In genomic region chr4:176792348-176793059, GRCh38 we compare ENCODE assay signal across 8 cellular contexts. TPM values are rescaled to one million over a fixed set of nuclear protein-coding genes. Genes with fewer than 3 reads are reported as not detected.
A peak's percentile ranks its signal among the peaks of the same experiment; 100 is the strongest.
DNase-seq lines count a peak whose midpoint lies in the region; ATAC-seq, FAIRE-seq and TF ChIP-seq lines count a peak whose summit lies in the region.

VEGFC (minus strand) TSS chr4:176792922; CDS start chr4:176792311, 611 bp downstream.

- WGBS in thymus = under 1% methylated on average over 87 of the region's 89 CpGs

- H3K9ac ChIP-seq in endothelial cell of umbilical vein (replicated peaks; ENCODE audit: extremely low read depth, insufficient read depth, low read length) = peak within 1 kb of the TSS; percentile 99

- H3K4me1 ChIP-seq in endothelial cell of umbilical vein (ENCODE audit: control insufficient read depth, extremely low read depth, insufficient read depth, low read length) (peaks cover 36% of the 10 kb centered on the region), thymus (ENCODE audit: control insufficient read depth, insufficient read depth, low read length) (no peaks in the 10 kb centered on the region)

- H3K9me1 ChIP-seq in endothelial cell of umbilical vein (replicated peaks; ENCODE audit: control insufficient read depth, extremely low read depth, insufficient read depth, low read length) = no peaks in the 10 kb centered on the region

- BruUV-seq in endothelial cell of umbilical vein (replicated peaks; lab: Mats Ljungman, UMichigan) = no TSS peak

- no peak for FAIRE-seq in endothelial cell of umbilical vein (lab: Jason Lieb, UNC)

- CTCF ChIA-PET in endothelial cell of umbilical vein (lab: Charles Lee) = interaction anchor here (0.6 to 8.3 kb wide), 13 partner anchors 9 to 415 kb away, joined by 3 to 151 read pairs (median 3); no protein-coding TSS in a partner anchor

- H3K4me1 Mint-ChIP-seq in T-helper 17 cell (peaks cover 3% of the 10 kb centered on the region), memory B cell (no peaks in the 10 kb centered on the region)

- H3K9me3 Mint-ChIP-seq in memory B cell = no peaks in the 10 kb centered on the region

- no peaks in the 10 kb centered on the region for H3K9me3 ChIP-seq in T-helper 17 cell (ENCODE audit: control insufficient read depth, low read length, poor library complexity, severe bottlenecking)
- no peaks in the 10 kb centered on the region for H3K9me3 ChIP-seq in endothelial cell of umbilical vein (replicated peaks; ENCODE audit: control insufficient read depth, insufficient read depth, low read length)
- H3K9me3 ChIP-seq in thymus (ENCODE audit: control insufficient read depth) = no peaks in the 10 kb centered on the region

- H3K27ac Mint-ChIP-seq in T-helper 17 cell (no peak within 1 kb of the TSS), memory B cell (no peak within 1 kb of the TSS)

- H3K36me3 ChIP-seq in endothelial cell of umbilical vein (ENCODE audit: control insufficient read depth in 2 of 2, extremely low read depth in 1 of 2, insufficient read depth in 2 of 2, low read length in 2 of 2) (no peaks in the 10 kb centered on the region), thymus (ENCODE audit: control insufficient read depth, insufficient read depth) (no peaks in the 10 kb centered on the region)

- peak within 1 kb of the TSS; percentile 87 for H3K27ac ChIP-seq in endothelial cell of umbilical vein (ENCODE audit: insufficient read depth, low read depth, low read length)
- no peak within 1 kb of the TSS for H3K27ac ChIP-seq in thymus (ENCODE audit: low read depth)

- peak in 1 of 2 donors; percentile 24 for TF ChIP-seq CTCF in endothelial cell of umbilical vein (IDR thresholded peaks at IDR 0.05; ENCODE audit: extremely low read depth in 1 of 2, insufficient read depth in 1 of 2, low read depth in 1 of 2, low read length in 2 of 2)

- peak within 1 kb of the TSS; percentile 96 for H3K4me2 ChIP-seq in endothelial cell of umbilical vein (ENCODE audit: insufficient read depth, low read length)

- POLR2A ChIA-PET in endothelial cell of umbilical vein (lab: Charles Lee) = interaction anchor here (1.3 kb wide), 1 partner anchor 255 kb away, joined by 4 read pairs; no protein-coding TSS in a partner anchor

- H3K4me3 Mint-ChIP-seq in T-helper 17 cell = peak within 1 kb of the TSS; percentile 66
- peak within 1 kb of the TSS; percentile 21 for H3K4me3 Mint-ChIP-seq in memory B cell

- ATAC-seq in GM19468 (IDR thresholded peaks at IDR 0.05; ENCODE audit: extremely low read depth, unreplicated experiment) (peak; percentile 22), HG03520 (IDR thresholded peaks at IDR 0.05; ENCODE audit: unreplicated experiment) (peak; percentile 51), T-helper 17 cell (peak; percentile 32), memory B cell (ENCODE audit: low read depth) (no peak)

- H4K20me1 ChIP-seq in endothelial cell of umbilical vein (replicated peaks; ENCODE audit: control insufficient read depth, extremely low read depth, insufficient read depth, low read length) = no peaks in the 10 kb centered on the region

- dilution Hi-C loops in endothelial cell of umbilical vein (cut with MboI; ENCODE audit: extremely low pct_ligation_motif_present, low sequenced_read_pairs) = no loop called here

- peak within 1 kb of the TSS; percentile 62 for H2AFZ ChIP-seq in endothelial cell of umbilical vein (ENCODE audit: low read depth, low read length)

- DNase-seq in DMS53 treated with DMSO at 0.1 percent for 48 hours (lab: John Stamatoyannopoulos, UW; ENCODE audit: unreplicated experiment) = peak; percentile 9
- DNase-seq in T-helper 17 cell = no peak
- DNase-seq in endothelial cell of umbilical vein (ENCODE audit: low read depth, low spot score) = peak; percentile 69
- DNase-seq in memory B cell (ENCODE audit: low spot score in 2 of 2) = no peak
- no peak for DNase-seq in NCI-H1694 treated with DMSO at 0.1 percent for 48 hours (lab: John Stamatoyannopoulos, UW)

- intact Hi-C loops in endothelial cell of umbilical vein (cut with micrococcal nuclease) = loop anchor here (5.0 kb wide), 4 partner anchors 110 to 530 kb away; no protein-coding TSS in a partner anchor

- H3K27me3 Mint-ChIP-seq in T-helper 17 cell (peaks cover 41% of the 10 kb centered on the region), memory B cell (peaks cover 21% of the 10 kb centered on the region)

- H3K36me3 Mint-ChIP-seq in T-helper 17 cell (ENCODE audit: low read depth) (peaks cover 3% of the 10 kb centered on the region), memory B cell (no peaks in the 10 kb centered on the region)

- H3K4me3 ChIP-seq in endothelial cell of umbilical vein (replicated peaks in 1 of 3; ENCODE audit: insufficient read depth in 1 of 3, low read depth in 1 of 3, low read length in 3 of 3) (peak within 1 kb of the TSS; percentile 89 to 100 (median 99)), thymus (ENCODE audit: low read length) (peak within 1 kb of the TSS; percentile 51)

- TF ChIP-seq POLR2A in endothelial cell of umbilical vein (IDR thresholded peaks at IDR 0.05; ENCODE audit: low read depth, low read length) = no peak

- no peaks in the 10 kb centered on the region for H3K27me3 ChIP-seq in endothelial cell of umbilical vein (ENCODE audit: control insufficient read depth in 2 of 2, insufficient read depth in 2 of 2, low read length in 2 of 2)
- peaks cover 37% of the 10 kb centered on the region for H3K27me3 ChIP-seq in thymus (ENCODE audit: control insufficient read depth, insufficient read depth)

- H3K79me2 ChIP-seq in endothelial cell of umbilical vein (ENCODE audit: control insufficient read depth, insufficient read depth, low read length) = peaks cover 49% of the 10 kb centered on the region

TF ChIP-seq in endothelial cell of umbilical vein, 7 proteins besides CTCF, POLR2A, EP300 and RAD21:
- TF ChIP-seq EZH2 (IDR thresholded peaks at IDR 0.05; ENCODE audit: borderline replicate concordance, low read depth, low read length, severe bottlenecking) (no peak), MYC (IDR thresholded peaks at IDR 0.05; ENCODE audit: low read depth, low read length) (no peak), POLR2AphosphoS5 (IDR thresholded peaks at IDR 0.05; ENCODE audit: insufficient read depth, low read depth, low read length) (peak; percentile 42)

RNA-seq across cellular contexts. Expression of gene VEGFC, which starts in this region (rescaled TPM):
- total RNA-seq in T-helper 17 cell (1 to 10 TPM in 1 of 2 donors, not detected in 1; 1.8 TPM), endothelial cell of umbilical vein (34.9 and 47.1 TPM in 2 replicates)
- polyA plus RNA-seq in endothelial cell of umbilical vein (18.7 and 20.4 TPM in 2 replicates), thymus (3.3 TPM)
- 25.5 and 26.9 TPM in 2 replicates for polyA plus RNA-seq in endothelial cell of umbilical vein (2011; cell fraction: cytosol; rRNA removed)
- polyA plus RNA-seq in endothelial cell of umbilical vein (2011; cell fraction: nucleus; rRNA removed) = 38.4 and 40.5 TPM in 2 replicates
- 24.2 and 43.4 TPM in 2 replicates for polyA plus RNA-seq in endothelial cell of umbilical vein (2012)
- 14.4 and 18.1 TPM in 2 replicates for polyA minus RNA-seq in endothelial cell of umbilical vein
- polyA minus RNA-seq in endothelial cell of umbilical vein (2011; cell fraction: cytosol; rRNA and poly(A)+ RNA removed) = 1.8 TPM
- 20.6 and 23.8 TPM in 2 replicates for polyA minus RNA-seq in endothelial cell of umbilical vein (2011; cell fraction: nucleus; rRNA and poly(A)+ RNA removed)

Comparison
In these comparisons a context has a peak if more than half of its experiments do, and no peak if none do; other contexts are left out.
1. RNA of gene VEGFC (total RNA-seq): 34.9 to 47.1 TPM in endothelial cell of umbilical vein; 1.8 TPM in T-helper 17 cell; every median in the first group is over 10 times any median in the second.
2. DNase-seq: peak in DMS53 treated with DMSO at 0.1 percent for 48 hours (single experiment) and endothelial cell of umbilical vein (single experiment); none in T-helper 17 cell (0 of 3), memory B cell (0 of 2) and NCI-H1694 treated with DMSO at 0.1 percent for 48 hours (single experiment).